In the genomic region with DNA sequence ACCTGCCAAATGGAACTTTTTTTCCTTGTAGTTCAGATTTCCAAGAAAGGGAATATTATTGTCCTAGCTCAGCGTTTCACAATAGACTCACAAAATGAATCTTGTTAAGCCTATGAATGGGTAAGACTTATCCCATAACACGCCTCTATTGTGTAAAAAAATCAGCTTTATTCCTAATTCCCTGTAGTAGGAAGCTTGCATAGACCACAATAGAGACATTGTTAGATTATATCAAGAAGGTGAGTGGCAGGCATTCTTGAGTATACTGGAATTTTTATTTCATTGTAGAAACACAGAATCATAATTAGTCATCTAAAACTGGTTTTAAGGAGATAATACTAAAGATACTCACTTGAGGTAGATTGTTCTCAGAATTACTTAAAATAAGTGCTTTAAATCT, we compare ENCODE assay signal across 2 cellular contexts.
TF ChIP-seq lines count a peak whose summit lies in the region.

No MANE protein-coding gene starts in this region.

TF ChIP-seq in endothelial cell of umbilical vein, 7 proteins besides CTCF, POLR2A, EP300 and RAD21:
- TF ChIP-seq EZH2 (IDR thresholded peaks at IDR 0.05; ENCODE audit: borderline replicate concordance, low read depth, low read length, severe bottlenecking): no peak
- TF ChIP-seq POLR2AphosphoS5 (IDR thresholded peaks at IDR 0.05; ENCODE audit: insufficient read depth, low read depth, low read length): no peak
- no peak for TF ChIP-seq MYC (IDR thresholded peaks at IDR 0.05; ENCODE audit: low read depth, low read length)
- no peak for TF ChIP-seq GATA2 (IDR thresholded peaks at IDR 0.05; ENCODE audit: insufficient read depth, insufficient read length, low read depth, low read length)
- TF ChIP-seq, protein P1, sequence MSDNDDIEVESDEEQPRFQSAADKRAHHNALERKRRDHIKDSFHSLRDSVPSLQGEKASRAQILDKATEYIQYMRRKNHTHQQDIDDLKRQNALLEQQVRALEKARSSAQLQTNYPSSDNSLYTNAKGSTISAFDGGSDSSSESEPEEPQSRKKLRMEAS (IDR thresholded peaks at IDR 0.05; ENCODE audit: insufficient read depth, insufficient read length): no peak
- no peak for TF ChIP-seq FOS (IDR thresholded peaks at IDR 0.05; ENCODE audit: borderline replicate concordance, insufficient read depth, low read length)
- no peak for TF ChIP-seq JUN (IDR thresholded peaks at IDR 0.05; ENCODE audit: borderline replicate concordance, insufficient read depth, insufficient read length, low read depth)

TF ChIP-seq in SK-N-SH treated with all-trans-retinoic acid at 6 μM for 48 hours, 23 proteins besides CTCF, POLR2A, EP300 and RAD21:
- TF ChIP-seq ISL1 (CRISPR knock-in tag; IDR thresholded peaks at IDR 0.05) (no peak), ZFP3 (CRISPR knock-in tag; IDR thresholded peaks at IDR 0.05) (no peak), ZC3H10 (CRISPR knock-in tag; IDR thresholded peaks at IDR 0.05) (no peak), TCF4 (CRISPR knock-in tag; IDR thresholded peaks at IDR 0.05; ENCODE audit: borderline replicate concordance) (no peak), OSR1 (CRISPR knock-in tag; IDR thresholded peaks at IDR 0.05) (no peak), BACH2 (CRISPR knock-in tag; IDR thresholded peaks at IDR 0.05; ENCODE audit: borderline replicate concordance) (no peak), ZFP30 (CRISPR knock-in tag; IDR thresholded peaks at IDR 0.05) (no peak), PPARA (CRISPR knock-in tag; IDR thresholded peaks at IDR 0.05; ENCODE audit: borderline replicate concordance) (no peak), ESRRG (CRISPR knock-in tag; IDR thresholded peaks at IDR 0.05) (no peak), ZNF8 (CRISPR knock-in tag; IDR thresholded peaks at IDR 0.05) (no peak), ZNF70 (CRISPR knock-in tag; IDR thresholded peaks at IDR 0.05) (no peak), SNAI2 (CRISPR knock-in tag; IDR thresholded peaks at IDR 0.05) (no peak), ARNTL (CRISPR knock-in tag; IDR thresholded peaks at IDR 0.05; ENCODE audit: borderline replicate concordance, low read depth) (no peak), GLIS3 (CRISPR knock-in tag; IDR thresholded peaks at IDR 0.05) (no peak), RARB (CRISPR knock-in tag; IDR thresholded peaks at IDR 0.05) (no peak)
- TF ChIP-seq, protein P2, sequence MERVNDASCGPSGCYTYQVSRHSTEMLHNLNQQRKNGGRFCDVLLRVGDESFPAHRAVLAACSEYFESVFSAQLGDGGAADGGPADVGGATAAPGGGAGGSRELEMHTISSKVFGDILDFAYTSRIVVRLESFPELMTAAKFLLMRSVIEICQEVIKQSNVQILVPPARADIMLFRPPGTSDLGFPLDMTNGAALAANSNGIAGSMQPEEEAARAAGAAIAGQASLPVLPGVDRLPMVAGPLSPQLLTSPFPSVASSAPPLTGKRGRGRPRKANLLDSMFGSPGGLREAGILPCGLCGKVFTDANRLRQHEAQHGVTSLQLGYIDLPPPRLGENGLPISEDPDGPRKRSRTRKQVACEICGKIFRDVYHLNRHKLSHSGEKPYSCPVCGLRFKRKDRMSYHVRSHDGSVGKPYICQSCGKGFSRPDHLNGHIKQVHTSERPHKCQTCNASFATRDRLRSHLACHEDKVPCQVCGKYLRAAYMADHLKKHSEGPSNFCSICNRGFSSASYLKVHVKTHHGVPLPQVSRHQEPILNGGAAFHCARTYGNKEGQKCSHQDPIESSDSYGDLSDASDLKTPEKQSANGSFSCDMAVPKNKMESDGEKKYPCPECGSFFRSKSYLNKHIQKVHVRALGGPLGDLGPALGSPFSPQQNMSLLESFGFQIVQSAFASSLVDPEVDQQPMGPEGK (CRISPR knock-in tag; IDR thresholded peaks at IDR 0.05; ENCODE audit: borderline replicate concordance): no peak
- TF ChIP-seq, protein P3, sequence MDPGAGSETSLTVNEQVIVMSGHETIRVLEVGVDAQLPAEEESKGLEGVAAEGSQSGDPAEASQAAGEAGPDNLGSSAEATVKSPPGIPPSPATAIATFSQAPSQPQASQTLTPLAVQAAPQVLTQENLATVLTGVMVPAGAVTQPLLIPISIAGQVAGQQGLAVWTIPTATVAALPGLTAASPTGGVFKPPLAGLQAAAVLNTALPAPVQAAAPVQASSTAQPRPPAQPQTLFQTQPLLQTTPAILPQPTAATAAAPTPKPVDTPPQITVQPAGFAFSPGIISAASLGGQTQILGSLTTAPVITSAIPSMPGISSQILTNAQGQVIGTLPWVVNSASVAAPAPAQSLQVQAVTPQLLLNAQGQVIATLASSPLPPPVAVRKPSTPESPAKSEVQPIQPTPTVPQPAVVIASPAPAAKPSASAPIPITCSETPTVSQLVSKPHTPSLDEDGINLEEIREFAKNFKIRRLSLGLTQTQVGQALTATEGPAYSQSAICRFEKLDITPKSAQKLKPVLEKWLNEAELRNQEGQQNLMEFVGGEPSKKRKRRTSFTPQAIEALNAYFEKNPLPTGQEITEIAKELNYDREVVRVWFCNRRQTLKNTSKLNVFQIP (CRISPR knock-in tag; IDR thresholded peaks at IDR 0.05; ENCODE audit: borderline replicate concordance, low read depth): no peak
- TF ChIP-seq, protein P4, sequence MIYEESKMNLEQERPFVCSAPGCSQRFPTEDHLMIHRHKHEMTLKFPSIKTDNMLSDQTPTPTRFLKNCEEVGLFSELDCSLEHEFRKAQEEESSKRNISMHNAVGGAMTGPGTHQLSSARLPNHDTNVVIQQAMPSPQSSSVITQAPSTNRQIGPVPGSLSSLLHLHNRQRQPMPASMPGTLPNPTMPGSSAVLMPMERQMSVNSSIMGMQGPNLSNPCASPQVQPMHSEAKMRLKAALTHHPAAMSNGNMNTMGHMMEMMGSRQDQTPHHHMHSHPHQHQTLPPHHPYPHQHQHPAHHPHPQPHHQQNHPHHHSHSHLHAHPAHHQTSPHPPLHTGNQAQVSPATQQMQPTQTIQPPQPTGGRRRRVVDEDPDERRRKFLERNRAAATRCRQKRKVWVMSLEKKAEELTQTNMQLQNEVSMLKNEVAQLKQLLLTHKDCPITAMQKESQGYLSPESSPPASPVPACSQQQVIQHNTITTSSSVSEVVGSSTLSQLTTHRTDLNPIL (CRISPR knock-in tag; IDR thresholded peaks at IDR 0.05; ENCODE audit: low read depth): no peak
- TF ChIP-seq, protein P5, sequence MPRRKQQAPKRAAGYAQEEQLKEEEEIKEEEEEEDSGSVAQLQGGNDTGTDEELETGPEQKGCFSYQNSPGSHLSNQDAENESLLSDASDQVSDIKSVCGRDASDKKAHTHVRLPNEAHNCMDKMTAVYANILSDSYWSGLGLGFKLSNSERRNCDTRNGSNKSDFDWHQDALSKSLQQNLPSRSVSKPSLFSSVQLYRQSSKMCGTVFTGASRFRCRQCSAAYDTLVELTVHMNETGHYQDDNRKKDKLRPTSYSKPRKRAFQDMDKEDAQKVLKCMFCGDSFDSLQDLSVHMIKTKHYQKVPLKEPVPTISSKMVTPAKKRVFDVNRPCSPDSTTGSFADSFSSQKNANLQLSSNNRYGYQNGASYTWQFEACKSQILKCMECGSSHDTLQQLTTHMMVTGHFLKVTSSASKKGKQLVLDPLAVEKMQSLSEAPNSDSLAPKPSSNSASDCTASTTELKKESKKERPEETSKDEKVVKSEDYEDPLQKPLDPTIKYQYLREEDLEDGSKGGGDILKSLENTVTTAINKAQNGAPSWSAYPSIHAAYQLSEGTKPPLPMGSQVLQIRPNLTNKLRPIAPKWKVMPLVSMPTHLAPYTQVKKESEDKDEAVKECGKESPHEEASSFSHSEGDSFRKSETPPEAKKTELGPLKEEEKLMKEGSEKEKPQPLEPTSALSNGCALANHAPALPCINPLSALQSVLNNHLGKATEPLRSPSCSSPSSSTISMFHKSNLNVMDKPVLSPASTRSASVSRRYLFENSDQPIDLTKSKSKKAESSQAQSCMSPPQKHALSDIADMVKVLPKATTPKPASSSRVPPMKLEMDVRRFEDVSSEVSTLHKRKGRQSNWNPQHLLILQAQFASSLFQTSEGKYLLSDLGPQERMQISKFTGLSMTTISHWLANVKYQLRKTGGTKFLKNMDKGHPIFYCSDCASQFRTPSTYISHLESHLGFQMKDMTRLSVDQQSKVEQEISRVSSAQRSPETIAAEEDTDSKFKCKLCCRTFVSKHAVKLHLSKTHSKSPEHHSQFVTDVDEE (CRISPR knock-in tag; IDR thresholded peaks at IDR 0.05): no peak
- TF ChIP-seq, protein P6, sequence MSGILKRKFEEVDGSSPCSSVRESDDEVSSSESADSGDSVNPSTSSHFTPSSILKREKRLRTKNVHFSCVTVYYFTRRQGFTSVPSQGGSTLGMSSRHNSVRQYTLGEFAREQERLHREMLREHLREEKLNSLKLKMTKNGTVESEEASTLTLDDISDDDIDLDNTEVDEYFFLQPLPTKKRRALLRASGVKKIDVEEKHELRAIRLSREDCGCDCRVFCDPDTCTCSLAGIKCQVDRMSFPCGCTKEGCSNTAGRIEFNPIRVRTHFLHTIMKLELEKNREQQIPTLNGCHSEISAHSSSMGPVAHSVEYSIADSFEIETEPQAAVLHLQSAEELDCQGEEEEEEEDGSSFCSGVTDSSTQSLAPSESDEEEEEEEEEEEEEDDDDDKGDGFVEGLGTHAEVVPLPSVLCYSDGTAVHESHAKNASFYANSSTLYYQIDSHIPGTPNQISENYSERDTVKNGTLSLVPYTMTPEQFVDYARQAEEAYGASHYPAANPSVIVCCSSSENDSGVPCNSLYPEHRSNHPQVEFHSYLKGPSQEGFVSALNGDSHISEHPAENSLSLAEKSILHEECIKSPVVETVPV (CRISPR knock-in tag; IDR thresholded peaks at IDR 0.05): no peak
